ENCODE assay signal across 20 cellular contexts in genomic region chr7:107224858-107225257, GRCh38. TPM values are rescaled to one million over a fixed set of nuclear protein-coding genes. Genes with fewer than 3 reads are reported as not detected.
DNase-seq lines count a peak whose midpoint lies in the region; ATAC-seq, FAIRE-seq and TF ChIP-seq lines count a peak whose summit lies in the region.
"Had no signal": no experiment of that assay in that cellular context is flagged by ENCODE, and none has a peak within 500 bp of the region (broad histone marks: within the 10 kb centered on the region; RNA-seq: fewer than 3 reads in every experiment).

No MANE protein-coding gene starts in this region.

- H4K20me1 ChIP-seq in HepG2 (ENCODE audit: insufficient read depth, low read length): no peaks in the 10 kb centered on the region
- H4K20me1 ChIP-seq in K562 (replicated peaks; ENCODE audit: control insufficient read depth, insufficient read depth, low read length): 0 out of 2 replicates have a peak, but pooled peaks cover 4% of the 10 kb centered on the region
- H4K20me1 ChIP-seq in neural cell (ENCODE audit: insufficient read depth): no peaks in the 10 kb centered on the region

- no peaks in the 10 kb centered on the region for H3K9me2 ChIP-seq in neural cell (ENCODE audit: insufficient read depth, low read length)

- intact Hi-C loops in HepG2 (cut with micrococcal nuclease; ENCODE audit: unreplicated experiment) (no loop called here), right lobe of liver (cut with DNase I) (no loop called here), K562 (cut with micrococcal nuclease) (no loop called here), aorta (cut with DNase I) (no loop called here)

- H3K9me3 ChIP-seq in HepG2 (ENCODE audit: low read length) (no peaks in the 10 kb centered on the region), right lobe of liver (peaks cover 0 to 3% (median 0%) of the 10 kb centered on the region in 4 donors), K562 (replicated peaks; ENCODE audit: control insufficient read depth, insufficient read depth, low read depth, low read length) (no peaks in the 10 kb centered on the region), neural cell (ENCODE audit: low read length) (no peaks in the 10 kb centered on the region), aorta (ENCODE audit: control insufficient read depth, low read length) (no peaks in the 10 kb centered on the region)
- H3K9me3 ChIP-seq: Caco-2, MG63 had no signal

- no peak for TF ChIP-seq EP300 in HepG2 (IDR thresholded peaks at IDR 0.05; ENCODE audit: low read depth in 2 of 2, low read length in 2 of 2)
- no peak for TF ChIP-seq EP300 in HepG2 (CRISPR knock-in tag; IDR thresholded peaks at IDR 0.05; ENCODE audit: borderline replicate concordance)
- no peak for TF ChIP-seq EP300 in K562 (IDR thresholded peaks at IDR 0.05; ENCODE audit: low read length)
- TF ChIP-seq EP300 in neural cell (conservative IDR thresholded peaks at IDR 0.05; ENCODE audit: poor library complexity, severe bottlenecking): no peak

- no peak for TF ChIP-seq POLR2A in HepG2 (IDR thresholded peaks at IDR 0.05; ENCODE audit: insufficient read depth in 1 of 2, low read depth in 2 of 2, low read length in 2 of 2)
- TF ChIP-seq POLR2A in right lobe of liver (IDR thresholded peaks at IDR 0.05): no peak
- no peak for TF ChIP-seq POLR2A in K562 (conservative IDR thresholded peaks at IDR 0.05)

- H2AFZ ChIP-seq in HepG2 (ENCODE audit: low read length): no peak overlapping the region
- no peak overlapping the region for H2AFZ ChIP-seq in K562 (ENCODE audit: low read depth, low read length)
- peak overlapping the region; percentile 11 for H2AFZ ChIP-seq in neural cell (ENCODE audit: low read depth, low read length)
- H2AFZ ChIP-seq: GM23338 had no signal

- WGBS in HepG2 (ENCODE audit: low lambda C conversion rate): 93% methylated on average over 2 of the region's 2 CpGs
- WGBS in right lobe of liver (ENCODE audit: insufficient coverage, low coverage, low lambda C conversion rate, missing lambda C conversion rate): 88% methylated on average over 1 of the region's 2 CpGs
- WGBS in K562 (ENCODE audit: insufficient coverage, low coverage, missing lambda C conversion rate): 96% methylated on average over 2 of the region's 2 CpGs
- 95 to 100% methylated on average over 2 of the region's 2 CpGs for WGBS in aorta, 2 donors

- in situ Hi-C loops in HepG2 (cut with HindIII; ENCODE audit: extremely low pct_ligation_motif_present, low pct_unique_long_range_greater_than_20kb) (loop anchor here (25.0 kb wide), 2 partner anchors 487 to 662 kb away; partner anchors contain the start of gene DLD), K562 (cut with MboI) (loop anchor here (25.0 kb wide), 1 partner anchor 912 kb away; the partner anchor contains the start of gene LAMB4)

- peaks cover 10% of the 10 kb centered on the region for H3K4me1 ChIP-seq in HepG2 (ENCODE audit: insufficient read depth, low read length)
- H3K4me1 ChIP-seq in right lobe of liver: peaks cover 0 to 8% (median 4%) of the 10 kb centered on the region in 4 donors
- no peaks in the 10 kb centered on the region for H3K4me1 ChIP-seq in K562 (replicated peaks in 1 of 2; ENCODE audit: control insufficient read depth in 2 of 2, insufficient read depth in 2 of 2, low read length in 2 of 2)
- peaks cover 0 to 4% of the 10 kb centered on the region in 2 donors for H3K4me1 ChIP-seq in aorta (ENCODE audit: control insufficient read depth in 1 of 2, insufficient read depth in 2 of 2, low read length in 2 of 2)
- H3K4me1 ChIP-seq: Caco-2 had no signal

- TF ChIP-seq CTCF in HepG2 (CRISPR knock-in tag; IDR thresholded peaks at IDR 0.05) (no peak), right lobe of liver (IDR thresholded peaks at IDR 0.05) (no peak), K562 (IDR thresholded peaks at IDR 0.05 in 2 of 3, conservative IDR thresholded peaks at IDR 0.05 in 1 of 3; ENCODE audit: insufficient read depth in 2 of 3, low read depth in 1 of 3, low read length in 3 of 3) (no peak), neural cell (IDR thresholded peaks at IDR 0.05; ENCODE audit: poor library complexity, severe bottlenecking) (no peak)

- CTCF ChIA-PET in HepG2 (lab: Yijun Ruan, JAX; ENCODE audit: low intra/inter-chr PET ratio, low total read pairs) (no interaction called here), K562 (lab: Yijun Ruan, JAX; ENCODE audit: low intra/inter-chr PET ratio) (no interaction called here)

- TF ChIP-seq RAD21 in HepG2 (CRISPR knock-in tag; IDR thresholded peaks at IDR 0.05) (no peak), K562 (CRISPR knock-in tag; conservative IDR thresholded peaks at IDR 0.05 in 1 of 2, IDR thresholded peaks at IDR 0.05 in 1 of 2) (no peak), neural cell (conservative IDR thresholded peaks at IDR 0.05) (no peak)

- H3K27me3 ChIP-seq in HepG2 (ENCODE audit: control insufficient read depth in 1 of 2, insufficient read depth in 2 of 2, low read length in 2 of 2) (no peaks in the 10 kb centered on the region), right lobe of liver (no peaks in the 10 kb centered on the region), K562 (ENCODE audit: control insufficient read depth in 2 of 2, insufficient read depth in 2 of 2, low read length in 2 of 2) (no peaks in the 10 kb centered on the region), neural cell (ENCODE audit: insufficient read depth, low read depth, low read length) (no peaks in the 10 kb centered on the region), aorta (ENCODE audit: control insufficient read depth in 1 of 2, insufficient read depth in 2 of 2, low read length in 1 of 2) (no peaks in the 10 kb centered on the region)
- H3K27me3 ChIP-seq: MG63 had no signal

- H3K9me1 ChIP-seq in K562 (ENCODE audit: control insufficient read depth, insufficient read depth, low read length): no peaks in the 10 kb centered on the region

- FAIRE-seq in HepG2 (lab: Jason Lieb, UNC): no peak
- FAIRE-seq in K562 (lab: Jason Lieb, UNC): no peak

- DNase-seq in HepG2 (ENCODE audit: low spot score) (no peak), right lobe of liver (no peak), K562 (ENCODE audit: extremely low read depth in 1 of 4, low spot score in 3 of 4) (no peak), aorta (no peak), DMS53 (lab: John Stamatoyannopoulos, UW) (no peak), left lobe of liver (ENCODE audit: low spot score) (no peak)
- DNase-seq: ACHN; AML-193; Caco-2; DMS79 treated with DMSO at 0.1 percent for 48 hours; Karpas-422; MG63; NCI-H1092; NCI-H2081 treated with DMSO at 0.1 percent for 48 hours; NCI-H510A; NK-92 treated with Interleukin-12 subunit alpha and Interleukin-12 subunit beta, amount 100 ng/mL, for 24 hours; SIG-M5 had no signal

- H3K36me3 ChIP-seq in HepG2 (replicated peaks in 1 of 2; ENCODE audit: control insufficient read depth in 1 of 2, insufficient read depth in 2 of 2, low read length in 2 of 2): 0 out of 5 replicates have a peak, but pooled peaks cover 0 to 2% of the 10 kb centered on the region in 2 experiments
- no peaks in the 10 kb centered on the region for H3K36me3 ChIP-seq in right lobe of liver
- H3K36me3 ChIP-seq in K562 (ENCODE audit: control insufficient read depth, insufficient read depth, low read length): no peaks in the 10 kb centered on the region; the same call in 2 of the 3 replicates
- no peaks in the 10 kb centered on the region for H3K36me3 ChIP-seq in neural cell (ENCODE audit: insufficient read depth, low read length)
- no peaks in the 10 kb centered on the region for H3K36me3 ChIP-seq in aorta (ENCODE audit: control insufficient read depth in 1 of 2, insufficient read depth in 2 of 2, low read length in 1 of 2)
- H3K36me3 ChIP-seq: MG63 had no signal

- H3K4me2 ChIP-seq in HepG2 (ENCODE audit: low read depth, low read length) (no peak overlapping the region), K562 (ENCODE audit: insufficient read depth, low read length) (no peak overlapping the region), neural cell (ENCODE audit: low read length) (no peak overlapping the region)
- H3K4me2 ChIP-seq: GM23338 had no signal

- H3K4me3 ChIP-seq in HepG2 (replicated peaks in 1 of 3; ENCODE audit: insufficient read depth in 1 of 3, low read depth in 2 of 3, low read length in 3 of 3) (no peak overlapping the region), right lobe of liver (no peak overlapping the region), K562 (no peak overlapping the region), neural cell (ENCODE audit: low read length) (peak overlapping the region; percentile 22), aorta (ENCODE audit: low read length in 2 of 2) (no peak overlapping the region)
- H3K4me3 ChIP-seq: GM23338, MG63 had no signal

- no peak overlapping the region for H3K9ac ChIP-seq in HepG2 (ENCODE audit: insufficient read depth, low read depth, low read length)
- no peak overlapping the region for H3K9ac ChIP-seq in K562 (ENCODE audit: insufficient read depth in 1 of 2, low read depth in 2 of 2, low read length in 2 of 2)
- peak overlapping the region; percentile 30 for H3K9ac ChIP-seq in neural cell (ENCODE audit: low read length)

- H3K79me2 ChIP-seq in HepG2 (ENCODE audit: insufficient read depth, low read length): no peaks in the 10 kb centered on the region
- no peaks in the 10 kb centered on the region for H3K79me2 ChIP-seq in K562 (ENCODE audit: control insufficient read depth, insufficient read depth, low read length)
- H3K79me2 ChIP-seq in neural cell (replicated peaks; ENCODE audit: insufficient read depth, low read length): no peaks in the 10 kb centered on the region

- peak; percentile 58 for ATAC-seq in HepG2
- ATAC-seq in right lobe of liver: no peak
- ATAC-seq in K562: peak; percentile 40
- ATAC-seq in aorta (ENCODE audit: low FRiP score): peak; percentile 15
- no peak for ATAC-seq in HG02884 (IDR thresholded peaks at IDR 0.05; ENCODE audit: unreplicated experiment)
- no peak for ATAC-seq in left lobe of liver
- ATAC-seq: GM23338 had no signal

- peaks cover 3% of the 10 kb centered on the region for H3F3A ChIP-seq in neural cell (ENCODE audit: insufficient read depth, low read length, poor library complexity, severe bottlenecking)

- H3K27ac ChIP-seq in HepG2 (ENCODE audit: extremely low read length, insufficient read depth, low read length) (peak overlapping the region; percentile 5), right lobe of liver (no peak overlapping the region), K562 (ENCODE audit: extremely low read depth, low read depth, low read length) (no peak overlapping the region), neural cell (ENCODE audit: low read length) (peak overlapping the region; percentile 84), aorta (ENCODE audit: low read depth in 1 of 2, low read length in 2 of 2) (peak overlapping the region in 1 of 2 donors; percentile 81)

- BruUV-seq in HepG2 (replicated peaks; lab: Mats Ljungman, UMichigan) (no TSS peak), K562 (replicated peaks; lab: Mats Ljungman, UMichigan) (no TSS peak)

- POLR2A ChIA-PET in HepG2 (lab: Yijun Ruan, JAX): no interaction called here
- POLR2A ChIA-PET in K562 (lab: Yijun Ruan, JAX): interaction anchor here (1.1 to 1.8 kb wide), 3 partner anchors 11 to 21 kb away, joined by 4 to 5 read pairs (median 5); no protein-coding TSS in a partner anchor

RNA-seq across cellular contexts. Expression of gene HBP1, which starts 56.1 kb away (rescaled TPM):
- 22.9 and 29.8 TPM in 2 replicates for total RNA-seq in HepG2 (2016; rRNA removed; fragmentation: Illumina TruSeq; extraction: Trizol)
- total RNA-seq in HepG2 (2016; cell fraction: cytosol; rRNA removed; fragmentation: Illumina TruSeq; extraction: Trizol; ENCODE audit: low read depth): 4.4 and 5.2 TPM in 2 replicates
- total RNA-seq in HepG2 (2016; cell fraction: insoluble cytoplasmic fraction; rRNA removed; fragmentation: Illumina TruSeq; extraction: Trizol): 19.6 and 28.9 TPM in 2 replicates
- total RNA-seq in HepG2 (2016; cell fraction: membrane; rRNA removed; fragmentation: Illumina TruSeq; extraction: Trizol): 8.0 and 9.4 TPM in 2 replicates
- total RNA-seq in HepG2 (2016; cell fraction: nucleus; rRNA removed; fragmentation: Illumina TruSeq; extraction: Trizol): 16.5 and 18.0 TPM in 2 replicates
- polyA plus RNA-seq in HepG2 (2011; rRNA removed): 37.8 and 44.1 TPM in 2 replicates
- 24.4 and 33.9 TPM in 2 replicates for polyA plus RNA-seq in HepG2 (2011; cell fraction: cytosol; rRNA removed)
- polyA plus RNA-seq in HepG2 (2011; cell fraction: nucleus; rRNA removed): 24.5 and 27.2 TPM in 2 replicates
- 40.5 and 54.8 TPM in 2 replicates for polyA plus RNA-seq in HepG2 (2012)
- 1.5 TPM in 2 replicates for polyA plus RNA-seq in HepG2 (2016; cell fraction: cytosol; fragmentation: Illumina TruSeq; extraction: Trizol; ENCODE audit: low read depth)
- 21.0 and 21.2 TPM in 2 replicates for polyA plus RNA-seq in HepG2 (2016; cell fraction: insoluble cytoplasmic fraction; fragmentation: Illumina TruSeq; extraction: Trizol; ENCODE audit: low read depth)
- polyA plus RNA-seq in HepG2 (2016; cell fraction: membrane; fragmentation: Illumina TruSeq; extraction: Trizol; ENCODE audit: low read depth): 3.2 and 3.9 TPM in 2 replicates
- 13.2 and 18.0 TPM in 2 replicates for polyA plus RNA-seq in HepG2 (2016; cell fraction: nucleus; fragmentation: Illumina TruSeq; extraction: Trizol; ENCODE audit: insufficient read depth, low read depth)
- 46.4 and 47.9 TPM in 2 replicates for polyA minus RNA-seq in HepG2 (2011; rRNA and poly(A)+ RNA removed; ENCODE audit: low replicate concordance)
- polyA minus RNA-seq in HepG2 (2011; cell fraction: cytosol; rRNA and poly(A)+ RNA removed): 25.5 and 31.9 TPM in 2 replicates
- 109 and 115 TPM in 2 replicates for polyA minus RNA-seq in HepG2 (2011; cell fraction: nucleus; rRNA and poly(A)+ RNA removed)
- total RNA-seq in right lobe of liver: 10 to 100 TPM; 30.2 to 50.0 (median 36.9) TPM
- 92.0 and 187 TPM in 2 replicates for total RNA-seq in K562 (2011; cell fraction: chromatin; rRNA removed; ENCODE audit: low replicate concordance)
- 33.9 and 45.5 TPM in 2 replicates for total RNA-seq in K562 (2011; cell fraction: nucleolus; rRNA removed)
- 81.3 and 111 TPM in 2 replicates for total RNA-seq in K562 (2011; cell fraction: nucleoplasm; rRNA removed)
- total RNA-seq in K562 (2014; rRNA removed): 21.2 and 22.6 TPM in 2 replicates
- 31.5 and 41.4 TPM in 2 replicates for total RNA-seq in K562 (2014; rRNA removed; fragmentation: Illumina TruSeq; extraction: Trizol)
- 16.2 and 18.7 TPM in 2 replicates for total RNA-seq in K562 (2015; rRNA removed; fragmentation: Illumina TruSeq; extraction: Trizol)
- 22.9 and 27.0 TPM in 2 replicates for total RNA-seq in K562 (2021)
- 43.4 and 59.9 TPM in 2 replicates for polyA plus RNA-seq in K562 (2011; rRNA removed)
- polyA plus RNA-seq in K562 (2011; cell fraction: cytosol; rRNA removed): 17.5 and 26.0 TPM in 2 replicates
- 35.1 and 41.0 TPM in 2 replicates for polyA plus RNA-seq in K562 (2011; cell fraction: nucleus; rRNA removed)
- 35.6 and 44.8 TPM in 2 replicates for polyA plus RNA-seq in K562 (2012)
- polyA plus RNA-seq in K562 (2014; fragmentation: Illumina TruSeq; extraction: Trizol): 24.1 and 30.7 TPM in 2 replicates
- polyA plus RNA-seq in K562 (2014; fragmentation: Nextera tagmentation; extraction: Ambion mirVana): 10 to 100 TPM; 37.9 to 44.9 TPM
- polyA plus RNA-seq in K562 (2014; rRNA removed): 16.5 and 20.3 TPM in 2 replicates
- 90.1 and 96.8 TPM in 2 replicates for polyA minus RNA-seq in K562 (2011; rRNA and poly(A)+ RNA removed)
- 16.4 and 22.4 TPM in 2 replicates for polyA minus RNA-seq in K562 (2011; cell fraction: cytosol; rRNA and poly(A)+ RNA removed)
- 35.4 and 48.2 TPM in 2 replicates for polyA minus RNA-seq in K562 (2011; cell fraction: nucleus; rRNA and poly(A)+ RNA removed)
- 30.7 and 37.7 TPM in 2 replicates for polyA plus RNA-seq in neural cell
- 46.3 and 50.0 TPM in 2 replicates for polyA minus RNA-seq in neural cell
- total RNA-seq in aorta: 10 to 100 TPM; 51.8 to 78.7 TPM
- 10 to 100 TPM; 45.5 to 64.0 TPM for polyA plus RNA-seq in aorta
- total RNA-seq in left lobe of liver: 32.1 TPM

Comparison
In these comparisons a context has a peak if more than half of its experiments do, and no peak if none do; other contexts are left out.
1. ATAC-seq: peak in HepG2 (single experiment), K562 (single experiment) and aorta (single experiment); none in right lobe of liver (0 of 4), HG02884 (single experiment) and left lobe of liver (single experiment).
2. H3K27ac ChIP-seq: peak in HepG2 (single experiment) and neural cell (single experiment); none in right lobe of liver (0 of 3) and K562 (single experiment).
3. Of the 241 proteins assayed by ChIP-seq in both HepG2 and K562: peak only in HepG2: FOXO4; only in K562: none; in both: none; in neither: 240.